In the genomic region with DNA sequence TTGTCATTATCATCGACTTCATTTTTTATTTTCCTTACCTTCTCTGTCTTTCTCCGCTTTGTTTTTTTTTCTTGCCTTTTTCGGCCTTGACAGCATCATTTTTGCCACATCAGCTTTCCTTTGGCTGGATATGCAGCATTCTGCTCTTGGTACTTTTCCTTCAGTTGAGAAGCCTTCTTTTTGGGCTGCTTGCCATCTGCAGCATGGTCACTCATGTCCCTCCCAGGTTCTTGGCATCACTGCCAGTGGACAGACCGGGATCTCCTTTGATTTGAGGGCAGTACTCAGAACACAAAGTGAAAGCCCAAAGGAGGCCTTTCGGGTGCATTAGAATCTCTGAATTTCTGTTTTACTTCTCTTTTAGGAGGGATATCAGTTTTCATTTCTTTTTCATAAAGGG, we compare ENCODE assay signal across 21 cellular contexts. TPM values are rescaled to one million over a fixed set of nuclear protein-coding genes. Genes with fewer than 3 reads are reported as not detected.
A peak's percentile ranks its signal among the peaks of the same experiment; 100 is the strongest.
DNase-seq lines count a peak whose midpoint lies in the region; ATAC-seq and TF ChIP-seq lines count a peak whose summit lies in the region.
"Had no signal": no experiment of that assay in that cellular context is flagged by ENCODE, and none has a peak within 500 bp of the region (broad histone marks: within the 10 kb centered on the region; RNA-seq: fewer than 3 reads in every experiment).

No MANE protein-coding gene starts in this region.

- POLR2A ChIA-PET in CD4-positive, alpha-beta T cell (lab: Charles Lee) = no interaction called here

- H3K4me1 ChIP-seq in Karpas-422 (ENCODE audit: low read length) (peaks cover 22% of the 10 kb centered on the region), endodermal cell (ENCODE audit: control insufficient read depth, insufficient read depth, low read length) (peaks cover 6% of the 10 kb centered on the region), stomach (peaks cover 5 to 13% (median 7%) of the 10 kb centered on the region in 4 donors)

- H3K9me3 ChIP-seq in CD4-positive, alpha-beta T cell (ENCODE audit: control insufficient read depth, low read length) = no peaks in the 10 kb centered on the region
- H3K9me3 ChIP-seq in Karpas-422 (ENCODE audit: low read length) = no peaks in the 10 kb centered on the region
- H3K9me3 ChIP-seq in endodermal cell (ENCODE audit: control insufficient read depth, low read length) = no peaks in the 10 kb centered on the region
- H3K9me3 ChIP-seq in stomach = no peaks in the 10 kb centered on the region
- H3K9me3 ChIP-seq: gastrocnemius medialis, HAP-1, lower lobe of right lung, pancreas, sigmoid colon, tibial artery had no signal

- TF ChIP-seq EP300 in stomach (IDR thresholded peaks at IDR 0.05) = no peak

- DNase-seq in CD4-positive, alpha-beta T cell = no peak
- DNase-seq in Karpas-422 (no peak), endodermal cell (peak; percentile 22), stomach (peak; percentile 68), NOMO-1 treated with DMSO at 0.1 percent for 48 hours (lab: John Stamatoyannopoulos, UW; ENCODE audit: unreplicated experiment) (no peak), nephron progenitor cell (no peak)
- DNase-seq: activated CD4-positive, alpha-beta T cell treated with anti-CD3 and anti-CD28 coated beads, Interleukin-2, amount 10 ng/mL, durations not matched to agents 24 days and 14 days; DMS79 treated with DMSO at 0.1 percent for 48 hours; lower lobe of right lung; naive B cell; NCI-H2081 treated with DMSO at 0.1 percent for 48 hours; NCI-H510A treated with DMSO at 0.1 percent for 48 hours; pancreas; SHP77 treated with DMSO at 0.1 percent for 48 hours; sigmoid colon had no signal

- H4K20me1 ChIP-seq in Karpas-422 (ENCODE audit: insufficient read depth, low read depth, low read length) = peaks cover 5% of the 10 kb centered on the region; the same call in 1 of the 2 replicates

- 80 to 86% methylated on average over 5 of the region's 5 CpGs for WGBS in endodermal cell (ENCODE audit: insufficient coverage in 1 of 2, insufficient read length in 1 of 2), 2 experiments
- 45 to 72% (median 72%) methylated on average over 5 of the region's 5 CpGs for WGBS in stomach, 5 donors

- peaks cover 19% of the 10 kb centered on the region for H3K4me1 Mint-ChIP-seq in CD4-positive, alpha-beta T cell (ENCODE audit: low read depth)
- H3K4me1 Mint-ChIP-seq in endodermal cell (peaks cover 27% of the 10 kb centered on the region), nephron progenitor cell (peaks cover 8% of the 10 kb centered on the region)

- H2AFZ ChIP-seq in Karpas-422 (ENCODE audit: low read length) = no peak overlapping the region

- no peak for TF ChIP-seq POLR2A in stomach (IDR thresholded peaks at IDR 0.05)

- no peaks in the 10 kb centered on the region for H3K9me3 Mint-ChIP-seq in CD4-positive, alpha-beta T cell
- no peaks in the 10 kb centered on the region for H3K9me3 Mint-ChIP-seq in endodermal cell
- no peaks in the 10 kb centered on the region for H3K9me3 Mint-ChIP-seq in nephron progenitor cell
- H3K9me3 Mint-ChIP-seq: activated CD4-positive, alpha-beta T cell treated with anti-CD3 and anti-CD28 coated beads, Interleukin-2, amount 10 ng/mL, durations not matched to agents 24 days and 14 days; activated T-helper 17 cell treated with anti-CD3 and anti-CD28 coated beads, Interleukin-2, amount 50 U/mL, for 72 hours; naive B cell had no signal

- H3K36me3 ChIP-seq in Karpas-422 (ENCODE audit: insufficient read depth, low read length) = no peaks in the 10 kb centered on the region
- H3K36me3 ChIP-seq in endodermal cell (ENCODE audit: control insufficient read depth, insufficient read depth, low read length) = no peaks in the 10 kb centered on the region
- H3K36me3 ChIP-seq in stomach = no peaks in the 10 kb centered on the region
- H3K36me3 ChIP-seq: gastrocnemius medialis, lower lobe of right lung, pancreas, sigmoid colon, tibial artery had no signal

- H3K27ac ChIP-seq in CD4-positive, alpha-beta T cell (ENCODE audit: low read depth, low read length) = no peak overlapping the region
- no peak overlapping the region for H3K27ac ChIP-seq in Karpas-422 (ENCODE audit: low read length)
- no peak overlapping the region for H3K27ac ChIP-seq in endodermal cell (ENCODE audit: low read depth, low read length)
- H3K27ac ChIP-seq in stomach = peak overlapping the region in 1 of 5 donors; percentile 54
- H3K27ac ChIP-seq: lower lobe of right lung, pancreas, sigmoid colon, tibial artery had no signal

- ATAC-seq in CD4-positive, alpha-beta T cell (ENCODE audit: poor library complexity) = no peak
- ATAC-seq in esophagus mucosa = no peak
- ATAC-seq: activated T-helper 17 cell treated with anti-CD3 and anti-CD28 coated beads, Interleukin-2, amount 50 U/mL, for 72 hours; gastrocnemius medialis; lower lobe of right lung; pancreas had no signal

- H3K9me2 ChIP-seq in Karpas-422 (replicated peaks; ENCODE audit: insufficient read depth, low read length) = no peaks in the 10 kb centered on the region

- peak overlapping the region; percentile 5 for H3K4me3 Mint-ChIP-seq in CD4-positive, alpha-beta T cell
- H3K4me3 Mint-ChIP-seq in endodermal cell = no peak overlapping the region
- H3K4me3 Mint-ChIP-seq in nephron progenitor cell = no peak overlapping the region
- H3K4me3 Mint-ChIP-seq: activated CD4-positive, alpha-beta T cell treated with anti-CD3 and anti-CD28 coated beads, Interleukin-2, amount 10 ng/mL, durations not matched to agents 24 days and 14 days; activated T-helper 17 cell treated with anti-CD3 and anti-CD28 coated beads, Interleukin-2, amount 50 U/mL, for 72 hours had no signal

- peaks cover 12% of the 10 kb centered on the region for H3K36me3 Mint-ChIP-seq in CD4-positive, alpha-beta T cell (ENCODE audit: low read depth)
- H3K36me3 Mint-ChIP-seq in endodermal cell (ENCODE audit: low read depth) (no peaks in the 10 kb centered on the region), nephron progenitor cell (ENCODE audit: low read depth) (no peaks in the 10 kb centered on the region)
- H3K36me3 Mint-ChIP-seq: naive B cell had no signal

- intact Hi-C loops in CD4-positive, alpha-beta T cell (cut with DNase I, micrococcal nuclease) = no loop called here
- intact Hi-C loops in stomach (cut with DNase I; ENCODE audit: low total_unique reads) = no loop called here

- H3K79me2 ChIP-seq in Karpas-422 (ENCODE audit: low read length) = peaks cover 12% of the 10 kb centered on the region

- peak overlapping the region; percentile 21 for H3K4me2 ChIP-seq in Karpas-422 (ENCODE audit: low read depth, low read length, poor library complexity, severe bottlenecking)

- H3K9ac ChIP-seq in Karpas-422 (ENCODE audit: low read length) (no peak overlapping the region), endodermal cell (ENCODE audit: extremely low read depth, low read length, poor library complexity, severe bottlenecking) (no peak overlapping the region)

- H3K4me3 ChIP-seq in Karpas-422 (ENCODE audit: low read length) = no peak overlapping the region
- no peak overlapping the region for H3K4me3 ChIP-seq in endodermal cell (ENCODE audit: low read length)
- no peak overlapping the region for H3K4me3 ChIP-seq in stomach
- H3K4me3 ChIP-seq: gastrocnemius medialis, HAP-1, lower lobe of right lung, pancreas, sigmoid colon, tibial artery had no signal

- H3K27ac Mint-ChIP-seq in CD4-positive, alpha-beta T cell = peak overlapping the region; percentile 5
- H3K27ac Mint-ChIP-seq in endodermal cell = no peak overlapping the region
- H3K27ac Mint-ChIP-seq in nephron progenitor cell = no peak overlapping the region
- H3K27ac Mint-ChIP-seq: activated T-helper 17 cell treated with anti-CD3 and anti-CD28 coated beads, Interleukin-2, amount 50 U/mL, for 72 hours had no signal

- no peak for TF ChIP-seq CTCF in CD4-positive, alpha-beta T cell (IDR thresholded peaks at IDR 0.05)
- no peak for TF ChIP-seq CTCF in endodermal cell (conservative IDR thresholded peaks at IDR 0.05)
- no peak for TF ChIP-seq CTCF in stomach (IDR thresholded peaks at IDR 0.05)
- no peak for TF ChIP-seq CTCF in nephron progenitor cell (IDR thresholded peaks at IDR 0.05)

- CTCF ChIA-PET in CD4-positive, alpha-beta T cell (lab: Charles Lee) = no interaction called here

- no peaks in the 10 kb centered on the region for H3K27me3 ChIP-seq in CD4-positive, alpha-beta T cell (ENCODE audit: control insufficient read depth, insufficient read depth, low read length)
- H3K27me3 ChIP-seq in Karpas-422 (ENCODE audit: low read length) (no peaks in the 10 kb centered on the region), endodermal cell (ENCODE audit: control insufficient read depth, insufficient read depth, low read length, poor library complexity, severe bottlenecking) (no peaks in the 10 kb centered on the region), stomach (no peaks in the 10 kb centered on the region)
- H3K27me3 ChIP-seq: dorsolateral prefrontal cortex, gastrocnemius medialis, pancreas, sigmoid colon, tibial artery had no signal

- no peaks in the 10 kb centered on the region for H3K27me3 Mint-ChIP-seq in CD4-positive, alpha-beta T cell
- H3K27me3 Mint-ChIP-seq in endodermal cell (ENCODE audit: insufficient read depth) (no peaks in the 10 kb centered on the region), nephron progenitor cell (ENCODE audit: low read depth, poor library complexity) (peaks cover 20% of the 10 kb centered on the region)
- H3K27me3 Mint-ChIP-seq: activated T-helper 17 cell treated with anti-CD3 and anti-CD28 coated beads, Interleukin-2, amount 50 U/mL, for 72 hours; naive B cell had no signal

RNA-seq across cellular contexts. Expression of a gene that starts 3.7 kb away (rescaled TPM):
- 10 to 100 TPM; 59.3 to 63.6 TPM for total RNA-seq in CD4-positive, alpha-beta T cell
- total RNA-seq in Karpas-422 (2014; rRNA removed; shearing (Covaris generic); ENCODE audit: low replicate concordance) = 298 and 586 TPM in 2 replicates
- total RNA-seq in endodermal cell = 100 to 1,000 TPM; 170 to 173 TPM
- polyA plus RNA-seq in endodermal cell (2013, experiment 1 of 2) = 196 TPM
- 182 TPM for polyA plus RNA-seq in endodermal cell (2013, experiment 2 of 2)
- 100 to 1,000 TPM in 1 of 5 donors, 10 to 100 TPM in 4; 20.0 to 103 (median 54.5) TPM for total RNA-seq in stomach
- polyA plus RNA-seq in stomach = 10 to 100 TPM; 17.4 to 24.8 (median 19.4) TPM
- 55.2 TPM for total RNA-seq in esophagus mucosa

Comparison
In these comparisons a context has a peak if more than half of its experiments do, and no peak if none do; other contexts are left out.
1. DNase-seq: peak in endodermal cell (single experiment) and stomach (single experiment); none in CD4-positive, alpha-beta T cell (0 of 10), Karpas-422 (single experiment), NOMO-1 treated with DMSO at 0.1 percent for 48 hours (single experiment) and nephron progenitor cell (single experiment).